24 cellular contexts compared by ENCODE assay signal in the genomic region with DNA sequence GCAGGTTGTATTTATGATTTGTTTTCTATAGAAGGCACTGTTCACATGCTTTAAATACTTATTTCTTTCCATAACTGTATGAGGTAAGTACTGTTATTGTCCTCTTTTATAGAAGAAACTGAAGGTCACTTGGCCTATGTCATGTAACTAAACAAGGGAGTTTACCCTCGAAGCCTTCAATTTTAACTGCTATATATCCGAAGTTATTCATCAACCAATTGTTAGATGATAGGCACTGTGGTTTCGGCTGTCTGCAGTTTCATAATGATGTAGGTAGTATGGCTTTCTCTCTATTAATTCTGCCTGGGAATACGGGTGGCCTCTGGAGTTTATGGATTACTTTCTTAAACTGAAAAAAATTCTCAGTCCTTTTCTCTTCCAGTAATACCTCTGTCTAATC.
"Had no signal": no experiment of that assay in that cellular context is flagged by ENCODE, and none has a peak within 500 bp of the region (broad histone marks: within the 10 kb centered on the region; RNA-seq: fewer than 3 reads in every experiment).

No MANE protein-coding gene starts in this region.

- H3K27me3 ChIP-seq: esophagus muscularis mucosa, foreskin keratinocyte, heart right ventricle, ovary, sigmoid colon, stomach, thyroid gland, vagina had no signal

- H3K36me3 ChIP-seq: esophagus muscularis mucosa, heart right ventricle, lower lobe of right lung, ovary, sigmoid colon, stomach, thyroid gland, vagina had no signal

- H3K27ac ChIP-seq: esophagus muscularis mucosa, foreskin keratinocyte, heart right ventricle, lower lobe of right lung, ovary, psoas muscle, sigmoid colon, stomach, thyroid gland, vagina had no signal

- ATAC-seq: foreskin keratinocyte; heart right ventricle; left ventricle myocardium superior; lower lobe of right lung; natural killer cell; psoas muscle; right cardiac atrium; stimulated activated effector memory CD8-positive, alpha-beta T cell treated with anti-CD3 and anti-CD28 coated beads, Interleukin-12 subunit alpha, Interleukin-12 subunit beta, amount 100 ng/mL, for 72 hours had no signal

- H3K4me3 ChIP-seq: esophagus muscularis mucosa, heart right ventricle, lower lobe of right lung, ovary, psoas muscle, sigmoid colon, stomach, thyroid gland, vagina had no signal

- DNase-seq: dermis blood vessel endothelial cell; effector memory CD4-positive, alpha-beta T cell; foreskin keratinocyte; glutamatergic neuron; heart right ventricle; hippocampal formation; left ventricle myocardium superior; lower lobe of right lung; natural killer cell; occipital lobe; ovary; posterior cingulate gyrus; psoas muscle; right cardiac atrium; sigmoid colon; stimulated activated CD4-positive, alpha-beta T cell treated with anti-CD3 and anti-CD28 coated beads, Interleukin-2, amount 100 ng/mL, for 24 hours; stimulated activated CD4-positive, alpha-beta T cell treated with anti-CD3 and anti-CD28 coated beads, Interleukin-4, amount 100 ng/mL, for 24 hours; stimulated activated naive CD4-positive, alpha-beta T cell treated with Interleukin-2 at 50 U/mL for 16 hours; stomach; thyroid gland; trophoblast cell had no signal

- H3K4me1 ChIP-seq: foreskin keratinocyte, lower lobe of right lung, psoas muscle, vagina had no signal

- H3K9me3 ChIP-seq: esophagus muscularis mucosa, heart right ventricle, lower lobe of right lung, ovary, psoas muscle, stomach, vagina had no signal
